In the genomic region with DNA sequence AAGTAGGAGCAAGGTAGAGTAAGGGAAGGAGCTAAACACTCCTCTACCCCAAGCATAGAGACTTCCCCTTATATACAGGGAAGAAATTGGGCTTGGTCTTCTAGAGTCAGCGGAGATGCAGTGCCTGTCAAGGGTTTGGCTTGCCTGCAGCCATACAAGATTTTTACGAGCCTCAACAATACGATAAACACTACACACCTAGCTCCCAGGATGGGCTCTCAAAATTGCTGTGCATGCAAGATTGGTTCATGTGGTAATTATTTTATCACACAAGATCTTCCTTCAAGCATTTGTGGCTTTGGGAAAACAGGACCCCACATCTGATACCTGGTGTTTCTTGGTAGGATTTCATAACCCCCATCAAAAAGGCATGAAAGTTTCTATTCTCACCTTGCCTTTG, we compare ENCODE assay signal across 23 cellular contexts. TPM values are rescaled to one million over a fixed set of nuclear protein-coding genes. Genes with fewer than 3 reads are reported as not detected.
DNase-seq lines count a peak whose midpoint lies in the region; ATAC-seq, FAIRE-seq and TF ChIP-seq lines count a peak whose summit lies in the region.
"Had no signal": no experiment of that assay in that cellular context is flagged by ENCODE, and none has a peak within 500 bp of the region (broad histone marks: within the 10 kb centered on the region; RNA-seq: fewer than 3 reads in every experiment).

A gene (minus strand): TSS at position 45 of the 400 bp plus-strand sequence. CDS start 59 bp downstream, outside the sequence.

- TF ChIP-seq EP300 in K562 (IDR thresholded peaks at IDR 0.05; ENCODE audit: low read length) (no peak), SK-N-SH (IDR thresholded peaks at IDR 0.05; ENCODE audit: borderline replicate concordance in 1 of 2, low read depth in 1 of 2, low read length in 1 of 2) (no peak)

- in situ Hi-C loops in K562 (cut with MboI) = no loop called here

- intact Hi-C loops in CD4-positive, alpha-beta T cell (cut with DNase I, micrococcal nuclease) = loop anchor here in 1 of 2 experiments (2.0 to 10.0 kb wide), 2 partner anchors 36 to 194 kb away; no protein-coding TSS in a partner anchor
- intact Hi-C loops in K562 (cut with micrococcal nuclease) = no loop called here

- CTCF ChIA-PET in CD4-positive, alpha-beta T cell (lab: Charles Lee) = no interaction called here
- CTCF ChIA-PET in K562 (lab: Yijun Ruan, JAX; ENCODE audit: low intra/inter-chr PET ratio) (no interaction called here), SK-N-SH (lab: Yijun Ruan, JAX) (interaction anchor here (1.1 to 1.8 kb wide), 3 partner anchors 10 to 204 kb away, joined by 3 to 4 read pairs (median 3); no protein-coding TSS in a partner anchor)

- 0% methylated on average over 3 of the region's 3 CpGs for WGBS in K562 (ENCODE audit: insufficient coverage, low coverage, missing lambda C conversion rate)
- 3% methylated on average over 3 of the region's 3 CpGs for WGBS in SK-N-SH (ENCODE audit: low lambda C conversion rate)

- H3K4me2 ChIP-seq in K562 (ENCODE audit: insufficient read depth, low read length) (no peak within 1 kb of the TSS), SK-N-SH (no peak within 1 kb of the TSS)
- H3K4me2 ChIP-seq: BLaER1, PC-9 had no signal

- no peak within 1 kb of the TSS for H3K9ac ChIP-seq in K562 (ENCODE audit: insufficient read depth in 1 of 2, low read depth in 2 of 2, low read length in 2 of 2)
- no peak within 1 kb of the TSS for H3K9ac ChIP-seq in SK-N-SH
- H3K9ac ChIP-seq: BLaER1 had no signal

- no peak for ATAC-seq in CD4-positive, alpha-beta T cell (ENCODE audit: poor library complexity)
- ATAC-seq in K562 = no peak
- ATAC-seq in HG03442 (IDR thresholded peaks at IDR 0.05; ENCODE audit: unreplicated experiment) = no peak

- H3K4me1 ChIP-seq in K562 (replicated peaks in 1 of 2; ENCODE audit: control insufficient read depth in 2 of 2, insufficient read depth in 2 of 2, low read length in 2 of 2) (peaks cover 0 to 2% of the 10 kb centered on the region in 2 experiments; a peak in 1 of 5 replicates), SK-N-SH (ENCODE audit: control insufficient read depth in 1 of 2, insufficient read depth in 2 of 2, low read depth in 1 of 2, low read length in 1 of 2) (no peaks in the 10 kb centered on the region)
- H3K4me1 ChIP-seq: BLaER1, SJCRH30 had no signal

- no peaks in the 10 kb centered on the region for H3K36me3 Mint-ChIP-seq in CD4-positive, alpha-beta T cell (ENCODE audit: low read depth)

- no peaks in the 10 kb centered on the region for H3K9me3 ChIP-seq in CD4-positive, alpha-beta T cell (ENCODE audit: control insufficient read depth, low read length)
- H3K9me3 ChIP-seq in K562 (replicated peaks; ENCODE audit: control insufficient read depth, insufficient read depth, low read depth, low read length) (no peaks in the 10 kb centered on the region), SK-N-SH (no peaks in the 10 kb centered on the region)
- H3K9me3 ChIP-seq: BLaER1, SJCRH30 had no signal

- no peaks in the 10 kb centered on the region for H3F3A ChIP-seq in SK-N-SH (replicated peaks; ENCODE audit: insufficient read depth)

- no peaks in the 10 kb centered on the region for H3K27me3 ChIP-seq in CD4-positive, alpha-beta T cell (ENCODE audit: control insufficient read depth, insufficient read depth, low read length)
- peaks cover 21 to 47% of the 10 kb centered on the region in 2 experiments for H3K27me3 ChIP-seq in K562 (ENCODE audit: control insufficient read depth in 2 of 2, insufficient read depth in 2 of 2, low read length in 2 of 2)
- peaks cover 58% of the 10 kb centered on the region for H3K27me3 ChIP-seq in SK-N-SH (ENCODE audit: insufficient read depth)
- H3K27me3 ChIP-seq: BLaER1, SJCRH30 had no signal

- peak within 1 kb of the TSS; percentile 86 for H3K27ac Mint-ChIP-seq in CD4-positive, alpha-beta T cell

- POLR2A ChIA-PET in CD4-positive, alpha-beta T cell (lab: Charles Lee) = interaction anchor here (0.6 to 1.5 kb wide), 3 partner anchors 27 to 35 kb away, joined by 3 to 6 read pairs (median 4); no protein-coding TSS in a partner anchor
- POLR2A ChIA-PET in K562 (lab: Yijun Ruan, JAX) (interaction anchor here (0.7 to 2.1 kb wide), 5 partner anchors 10 to 65 kb away, joined by 3 to 4 read pairs (median 3); no protein-coding TSS in a partner anchor), SK-N-SH (lab: Yijun Ruan, JAX) (interaction anchor here (1.1 kb wide), 1 partner anchor 9 kb away, joined by 3 read pairs; no protein-coding TSS in a partner anchor)

- no peak within 1 kb of the TSS for H3K27ac ChIP-seq in CD4-positive, alpha-beta T cell (ENCODE audit: low read depth, low read length)
- H3K27ac ChIP-seq in K562 (ENCODE audit: extremely low read depth, low read depth, low read length) (no peak within 1 kb of the TSS), skin epidermis (peak within 1 kb of the TSS in 14 of 21 experiments; percentile 5 to 65 (median 34)), SK-N-SH (ENCODE audit: low read depth in 2 of 2, low read length in 1 of 2) (no peak within 1 kb of the TSS)
- H3K27ac ChIP-seq: 22Rv1, BLaER1, PC-9, SJCRH30 had no signal

- H3K4me3 Mint-ChIP-seq in CD4-positive, alpha-beta T cell = peak within 1 kb of the TSS; percentile 52

- H3K9me3 Mint-ChIP-seq in CD4-positive, alpha-beta T cell = no peaks in the 10 kb centered on the region

- H3K9me2 ChIP-seq in SK-N-SH = no peaks in the 10 kb centered on the region

- TF ChIP-seq CTCF in CD4-positive, alpha-beta T cell (IDR thresholded peaks at IDR 0.05) = no peak
- TF ChIP-seq CTCF in K562 (IDR thresholded peaks at IDR 0.05 in 2 of 3, conservative IDR thresholded peaks at IDR 0.05 in 1 of 3; ENCODE audit: insufficient read depth in 2 of 3, low read depth in 1 of 3, low read length in 3 of 3) = no peak
- no peak for TF ChIP-seq CTCF in SK-N-SH (IDR thresholded peaks at IDR 0.05)

- DNase-seq in DMS79 treated with DMSO at 0.1 percent for 48 hours (lab: John Stamatoyannopoulos, UW) = peak; percentile 21
- no peak for DNase-seq in DMS79 (lab: John Stamatoyannopoulos, UW)
- no peak for DNase-seq in CD4-positive, alpha-beta T cell
- no peak for DNase-seq in K562 (ENCODE audit: extremely low read depth in 1 of 4, low spot score in 3 of 4)
- no peak for DNase-seq in SK-N-SH
- DNase-seq in OCI-M2 (lab: John Stamatoyannopoulos, UW; ENCODE audit: unreplicated experiment) = no peak
- DNase-seq: DMS 273 treated with DMSO at 0.1 percent for 48 hours, EL, KG1, NCI-H1048, NCI-H1436 treated with DMSO at 0.1 percent for 48 hours, NCI-H2029 treated with DMSO at 0.1 percent for 48 hours, NCI-H2171 treated with DMSO at 0.1 percent for 48 hours, NCI-H446 treated with DMSO at 0.1 percent for 48 hours, NCI-H748 treated with DMSO at 0.1 percent for 48 hours, PC-9, SJCRH30 had no signal

- TF ChIP-seq POLR2A in K562 (conservative IDR thresholded peaks at IDR 0.05) = no peak

- FAIRE-seq in K562 (lab: Jason Lieb, UNC) = no peak

- H2AFZ ChIP-seq in K562 (ENCODE audit: low read depth, low read length) = no peak within 1 kb of the TSS
- no peak within 1 kb of the TSS for H2AFZ ChIP-seq in SK-N-SH (ENCODE audit: low read depth)
- H2AFZ ChIP-seq: PC-9 had no signal

- H3K36me3 ChIP-seq in K562 (ENCODE audit: control insufficient read depth, insufficient read depth, low read length) = no peaks in the 10 kb centered on the region
- no peaks in the 10 kb centered on the region for H3K36me3 ChIP-seq in SK-N-SH (replicated peaks in 1 of 2; ENCODE audit: control insufficient read depth in 1 of 2, insufficient read depth in 2 of 2, low read length in 1 of 2)
- H3K36me3 ChIP-seq: BLaER1, SJCRH30 had no signal

- peaks cover 67% of the 10 kb centered on the region for H3K4me1 Mint-ChIP-seq in CD4-positive, alpha-beta T cell (ENCODE audit: low read depth)

- H4K20me1 ChIP-seq in K562 (replicated peaks; ENCODE audit: control insufficient read depth, insufficient read depth, low read length) (no peaks in the 10 kb centered on the region), SK-N-SH (ENCODE audit: insufficient read depth) (no peaks in the 10 kb centered on the region)
- H4K20me1 ChIP-seq: BLaER1 had no signal

- TF ChIP-seq RAD21 in K562 (CRISPR knock-in tag; conservative IDR thresholded peaks at IDR 0.05 in 1 of 2, IDR thresholded peaks at IDR 0.05 in 1 of 2) (no peak), SK-N-SH (IDR thresholded peaks at IDR 0.05; ENCODE audit: low read length) (no peak)

- H3K9me1 ChIP-seq in K562 (ENCODE audit: control insufficient read depth, insufficient read depth, low read length) = no peaks in the 10 kb centered on the region

- no peaks in the 10 kb centered on the region for H3K27me3 Mint-ChIP-seq in CD4-positive, alpha-beta T cell

- H3K79me2 ChIP-seq in K562 (ENCODE audit: control insufficient read depth, insufficient read depth, low read length) = no peaks in the 10 kb centered on the region
- no peaks in the 10 kb centered on the region for H3K79me2 ChIP-seq in SK-N-SH (ENCODE audit: insufficient read depth)

- no peak within 1 kb of the TSS for H3K4me3 ChIP-seq in K562
- H3K4me3 ChIP-seq in skin epidermis = peak within 1 kb of the TSS in 5 of 7 experiments; percentile 4 to 24 (median 8)
- H3K4me3 ChIP-seq in SK-N-SH (ENCODE audit: low read depth in 2 of 2, low read length in 1 of 2) = no peak within 1 kb of the TSS
- H3K4me3 ChIP-seq: BLaER1, PC-9, SJCRH30 had no signal

- BruUV-seq in K562 (replicated peaks; lab: Mats Ljungman, UMichigan) = no TSS peak

TF ChIP-seq in SK-N-SH, 30 proteins besides CTCF, POLR2A, EP300 and RAD21 (continues in another document):
- TF ChIP-seq CHD2 (IDR thresholded peaks at IDR 0.05; ENCODE audit: low read length, partially characterized antibody) (no peak), SIN3A (IDR thresholded peaks at IDR 0.05; ENCODE audit: borderline replicate concordance, low read depth, low read length) (no peak)

RNA-seq across cellular contexts. Expression of the gene that starts here (rescaled TPM):
- total RNA-seq in CD4-positive, alpha-beta T cell = 1 to 10 TPM; 3.9 to 4.0 TPM
- not detected in 2 replicates for total RNA-seq in K562 (2011; cell fraction: chromatin; rRNA removed; ENCODE audit: low replicate concordance)
- not detected in 2 replicates for total RNA-seq in K562 (2011; cell fraction: nucleolus; rRNA removed)
- not detected in 2 replicates for total RNA-seq in K562 (2011; cell fraction: nucleoplasm; rRNA removed)
- not detected in 2 replicates for total RNA-seq in K562 (2014; rRNA removed)
- total RNA-seq in K562 (2014; rRNA removed; fragmentation: Illumina TruSeq; extraction: Trizol) = not detected in 2 replicates
- 0.11 and 0.18 TPM in 2 replicates for total RNA-seq in K562 (2015; rRNA removed; fragmentation: Illumina TruSeq; extraction: Trizol)
- total RNA-seq in K562 (2021) = not detected in 2 replicates
- polyA plus RNA-seq in K562 (2011; rRNA removed) = not detected in 2 replicates
- polyA plus RNA-seq in K562 (2011; cell fraction: cytosol; rRNA removed) = not detected in 2 replicates
- polyA plus RNA-seq in K562 (2011; cell fraction: nucleus; rRNA removed) = not detected in 2 replicates
- polyA plus RNA-seq in K562 (2012) = 0.33 TPM in 1 of 2 replicates, not detected in the other
- not detected in 2 replicates for polyA plus RNA-seq in K562 (2014; fragmentation: Illumina TruSeq; extraction: Trizol)
- not detected for polyA plus RNA-seq in K562 (2014; fragmentation: Nextera tagmentation; extraction: Ambion mirVana)
- not detected in 2 replicates for polyA plus RNA-seq in K562 (2014; rRNA removed)
- polyA minus RNA-seq in K562 (2011; rRNA and poly(A)+ RNA removed) = not detected in 2 replicates
- not detected in 2 replicates for polyA minus RNA-seq in K562 (2011; cell fraction: cytosol; rRNA and poly(A)+ RNA removed)
- not detected in 2 replicates for polyA minus RNA-seq in K562 (2011; cell fraction: nucleus; rRNA and poly(A)+ RNA removed)
- not detected in 2 replicates for polyA plus RNA-seq in SK-N-SH (2012; rRNA removed)
- not detected in 2 replicates for polyA plus RNA-seq in SK-N-SH (2012; cell fraction: cytosol; rRNA removed)
- polyA plus RNA-seq in SK-N-SH (2012; cell fraction: nucleus; rRNA removed) = not detected in 2 replicates
- total RNA-seq: H4, M059J, PC-9, SJCRH30 had no signal

Comparison
In these comparisons a context has a peak if more than half of its experiments do, and no peak if none do; other contexts are left out.
1. RNA of the gene that starts here (total RNA-seq): 3.9 to 4.0 TPM in CD4-positive, alpha-beta T cell; 0.11 to 0.18 TPM in K562; every median in the first group is over 4 times any median in the second.
2. H3K27ac ChIP-seq: peak in skin epidermis (14 of 21); none in CD4-positive, alpha-beta T cell (single experiment), K562 (single experiment) and SK-N-SH (0 of 2).
3. H3K4me3 ChIP-seq: peak in skin epidermis (5 of 7); none in K562 (single experiment) and SK-N-SH (0 of 2).